Comparison of ENCODE assay signal across 8 cellular contexts in genomic region chr1:155001438-155001687, GRCh38. TPM values are rescaled to one million over a fixed set of nuclear protein-coding genes. Genes with fewer than 3 reads are reported as not detected.
A peak's percentile ranks its signal among the peaks of the same experiment; 100 is the strongest.
DNase-seq lines count a peak whose midpoint lies in the region; ATAC-seq and TF ChIP-seq lines count a peak whose summit lies in the region.

No MANE protein-coding gene starts in this region.

- no peaks in the 10 kb centered on the region for H3K36me3 ChIP-seq in heart left ventricle
- no peaks in the 10 kb centered on the region for H3K36me3 ChIP-seq in adrenal gland (replicated peaks in 1 of 2)
- no peaks in the 10 kb centered on the region for H3K36me3 ChIP-seq in right lobe of liver
- no peaks in the 10 kb centered on the region for H3K36me3 ChIP-seq in upper lobe of right lung

- WGBS in heart left ventricle, 4 donors: 0 to 2% (median 1%) methylated on average over 9 to 12 of the region's 12 CpGs
- WGBS in adrenal gland, 4 donors: 0% methylated on average over 4 to 12 of the region's 12 CpGs
- WGBS in right lobe of liver (ENCODE audit: insufficient coverage, low coverage, low lambda C conversion rate, missing lambda C conversion rate): 0% methylated on average over 10 of the region's 12 CpGs

- H3K27me3 ChIP-seq in heart left ventricle (no peaks in the 10 kb centered on the region), adrenal gland (no peaks in the 10 kb centered on the region), right lobe of liver (no peaks in the 10 kb centered on the region), upper lobe of right lung (no peaks in the 10 kb centered on the region)

- intact Hi-C loops in heart left ventricle (cut with DNase I): loop anchor here in 6 of 10 donors (2.0 to 5.0 kb wide), 6 partner anchors 19 to 51 kb away; partner anchors contain the start of genes ADAM15 (in 4 of the 6), CKS1B (in 1 of the 6), FLAD1 (in 1 of the 6) and PYGO2 (in 1 of the 6)
- intact Hi-C loops in cardiac septum (cut with DNase I): loop anchor here (2.0 kb wide), 3 partner anchors 15 to 443 kb away; partner anchors contain the start of genes CKS1B and UBE2Q1
- intact Hi-C loops in adrenal gland (cut with DNase I): loop anchor here in 1 of 2 donors (5.0 kb wide), 1 partner anchor 34 kb away; no protein-coding TSS in a partner anchor
- intact Hi-C loops in right lobe of liver (cut with DNase I): no loop called here
- intact Hi-C loops in upper lobe of right lung (cut with DNase I): no loop called here

- peak overlapping the region; percentile 77 to 98 (median 95) for H3K27ac ChIP-seq in heart left ventricle
- peak overlapping the region; percentile 87 to 99 (median 96) for H3K27ac ChIP-seq in adrenal gland
- peak overlapping the region; percentile 76 to 95 (median 93) for H3K27ac ChIP-seq in right lobe of liver
- peak overlapping the region; percentile 90 for H3K27ac ChIP-seq in upper lobe of right lung

- H3K4me1 ChIP-seq in heart left ventricle (peaks cover 5 to 59% (median 39%) of the 10 kb centered on the region in 12 donors), adrenal gland (replicated peaks in 1 of 2) (peaks cover 37 to 39% of the 10 kb centered on the region in 2 donors), right lobe of liver (peaks cover 0 to 39% (median 16%) of the 10 kb centered on the region in 4 donors), upper lobe of right lung (peaks cover 42% of the 10 kb centered on the region)

- TF ChIP-seq POLR2A in heart left ventricle (IDR thresholded peaks at IDR 0.05) (no peak), adrenal gland (IDR thresholded peaks at IDR 0.05) (no peak), right lobe of liver (IDR thresholded peaks at IDR 0.05) (no peak)

- no peak for TF ChIP-seq CTCF in heart left ventricle (IDR thresholded peaks at IDR 0.05)
- no peak for TF ChIP-seq CTCF in adrenal gland (IDR thresholded peaks at IDR 0.05)
- no peak for TF ChIP-seq CTCF in right lobe of liver (IDR thresholded peaks at IDR 0.05)
- no peak for TF ChIP-seq CTCF in upper lobe of right lung (IDR thresholded peaks at IDR 0.05)

- ATAC-seq in heart left ventricle (no peak), right lobe of liver (no peak), upper lobe of right lung (no peak), HG03045 (IDR thresholded peaks at IDR 0.05; ENCODE audit: unreplicated experiment) (no peak)

- H3K4me3 ChIP-seq in heart left ventricle: peak overlapping the region; percentile 70 to 96 (median 84)
- peak overlapping the region; percentile 14 to 73 (median 52) for H3K4me3 ChIP-seq in adrenal gland
- peak overlapping the region; percentile 85 to 93 (median 91) for H3K4me3 ChIP-seq in right lobe of liver
- H3K4me3 ChIP-seq in upper lobe of right lung: peak overlapping the region; percentile 88

- DNase-seq in heart left ventricle: peak in 1 of 5 donors; percentile 25
- DNase-seq in cardiac septum (ENCODE audit: low spot score): no peak
- no peak for DNase-seq in adrenal gland
- DNase-seq in right lobe of liver: no peak
- DNase-seq in upper lobe of right lung: no peak
- DNase-seq in activated effector memory CD4-positive, alpha-beta T cell treated with anti-CD3 and anti-CD28 coated beads, Interleukin-2, amount 50 U/mL, for 16 hours: no peak
- no peak for DNase-seq in medulla oblongata (ENCODE audit: extremely low spot score)

- H3K9me3 ChIP-seq in heart left ventricle (no peaks in the 10 kb centered on the region), adrenal gland (replicated peaks in 1 of 3) (no peaks in the 10 kb centered on the region), right lobe of liver (no peaks in the 10 kb centered on the region), upper lobe of right lung (no peaks in the 10 kb centered on the region)

RNA-seq across cellular contexts. Expression of gene ZBTB7B, which starts 1.2 kb away (rescaled TPM):
- 10 to 100 TPM; 29.5 to 80.0 (median 46.6) TPM for total RNA-seq in heart left ventricle
- polyA plus RNA-seq in heart left ventricle: 100 to 1,000 TPM in 1 of 2 donors, 10 to 100 TPM in 1; 39.2 to 103 TPM
- total RNA-seq in cardiac septum: 41.9 TPM
- 100 to 1,000 TPM in 1 of 8 donors, 10 to 100 TPM in 7; 60.1 to 126 (median 83.5) TPM for total RNA-seq in adrenal gland
- 10 to 100 TPM; 22.4 to 97.3 (median 27.9) TPM for polyA plus RNA-seq in adrenal gland
- total RNA-seq in right lobe of liver: 10 to 100 TPM; 35.0 to 83.8 (median 38.8) TPM
- total RNA-seq in upper lobe of right lung: 80.4 TPM

RNA-seq across cellular contexts. Expression of gene LENEP, which starts 8.0 kb away (rescaled TPM):
- not detected for total RNA-seq in heart left ventricle
- not detected for polyA plus RNA-seq in heart left ventricle
- not detected for total RNA-seq in cardiac septum
- total RNA-seq in adrenal gland: not detected
- polyA plus RNA-seq in adrenal gland: not detected
- not detected for total RNA-seq in right lobe of liver
- not detected for total RNA-seq in upper lobe of right lung

RNA-seq across cellular contexts. Expression of gene FLAD1, which starts 18.2 kb away (rescaled TPM):
- 10 to 100 TPM; 19.4 to 35.0 (median 27.4) TPM for total RNA-seq in heart left ventricle
- polyA plus RNA-seq in heart left ventricle: 10 to 100 TPM; 22.3 to 50.7 TPM
- 22.2 TPM for total RNA-seq in cardiac septum
- total RNA-seq in adrenal gland: 10 to 100 TPM; 21.6 to 43.0 (median 28.6) TPM
- 10 to 100 TPM; 30.7 to 65.5 (median 41.1) TPM for polyA plus RNA-seq in adrenal gland
- 10 to 100 TPM; 18.3 to 33.1 (median 24.6) TPM for total RNA-seq in right lobe of liver
- 29.0 TPM for total RNA-seq in upper lobe of right lung

RNA-seq across cellular contexts. Expression of gene CKS1B, which starts 26.9 kb away (rescaled TPM):
- total RNA-seq in heart left ventricle (10 to 100 TPM; 11.0 to 30.0 (median 16.7) TPM), cardiac septum (16.0 TPM), adrenal gland (10 to 100 TPM; 23.2 to 41.4 (median 29.5) TPM), right lobe of liver (10 to 100 TPM; 14.9 to 51.7 (median 23.1) TPM), upper lobe of right lung (27.0 TPM)
- polyA plus RNA-seq in heart left ventricle (10 to 100 TPM in 1 of 2 donors, 1 to 10 TPM in 1; 6.8 to 48.9 TPM), adrenal gland (10 to 100 TPM; 12.4 to 51.0 (median 22.3) TPM)

RNA-seq across cellular contexts. Expression of gene SHC1, which starts 30.8 kb away (rescaled TPM):
- total RNA-seq in heart left ventricle (100 to 1,000 TPM in 1 of 9 donors, 10 to 100 TPM in 8; 38.8 to 115 (median 62.4) TPM), cardiac septum (70.5 TPM), adrenal gland (100 to 1,000 TPM in 7 of 8 donors, 10 to 100 TPM in 1; 86.2 to 240 (median 126) TPM), right lobe of liver (100 to 1,000 TPM in 1 of 6 experiments, 10 to 100 TPM in 5; 44.6 to 108 (median 75.3) TPM), upper lobe of right lung (120 TPM)
- polyA plus RNA-seq in heart left ventricle (10 to 100 TPM; 23.6 to 93.7 TPM), adrenal gland (100 to 1,000 TPM; 167 to 260 (median 249) TPM)

Comparison
In these comparisons a context has a peak if more than half of its experiments do, and no peak if none do; other contexts are left out.
1. intact Hi-C loops: an anchor here in heart left ventricle (2.0 to 5.0 kb wide) and cardiac septum (2.0 kb wide); none called in right lobe of liver and upper lobe of right lung.